25 cellular contexts compared by ENCODE assay signal in genomic region chrX:116384406-116384805, GRCh38. TPM values are rescaled to one million over a fixed set of nuclear protein-coding genes. Genes with fewer than 3 reads are reported as not detected.
"Had no signal": no experiment of that assay in that cellular context is flagged by ENCODE, and none has a peak within 500 bp of the region (broad histone marks: within the 10 kb centered on the region; RNA-seq: fewer than 3 reads in every experiment).

No MANE protein-coding gene starts in this region.

- H3K4me3 ChIP-seq: adrenal gland, lower lobe of right lung, prostate gland, right lobe of liver had no signal

- H3K27me3 ChIP-seq: adrenal gland, right lobe of liver had no signal

- H3K27ac ChIP-seq: adrenal gland, lower lobe of right lung, prostate gland, right lobe of liver, VCaP had no signal

- H3K4me1 Mint-ChIP-seq: central memory CD8-positive, alpha-beta T cell; neural crest cell had no signal

- DNase-seq: activated CD4-positive, alpha-beta T cell treated with anti-CD3 and anti-CD28 coated beads for 1 hour; activated CD4-positive, alpha-beta T cell treated with anti-CD3 and anti-CD28 coated beads, Interleukin-2, amount 50 U/mL, for 48 hours; activated naive CD4-positive, alpha-beta T cell treated with anti-CD3 and anti-CD28 coated beads, Interleukin-2, amount 50 U/mL, for 16 hours; adrenal gland; cortex of kidney; effector CD8-positive, alpha-beta T cell; hypothalamus; kidney glomerular epithelial cell; lower lobe of right lung; right lobe of liver; T-helper 1 cell; T1000 had no signal

- H3K36me3 Mint-ChIP-seq: mesothelial cell of epicardium, type B pancreatic cell had no signal

- H3K36me3 ChIP-seq: adrenal gland, lower lobe of right lung, prostate gland, right lobe of liver had no signal

- ATAC-seq: lower lobe of right lung, right lobe of liver, SK-N-SH treated with all-trans-retinoic acid at 6 μM for 48 hours had no signal

- H3K9me3 Mint-ChIP-seq: neural crest cell; stimulated activated naive CD8-positive, alpha-beta T cell treated with anti-CD3 and anti-CD28 coated beads, Interleukin-15, Interleukin-2, amounts not matched to agents 100 ng/mL and 50 ng/mL, for 24 hours; type B pancreatic cell had no signal

- H3K27me3 Mint-ChIP-seq: central memory CD8-positive, alpha-beta T cell; stimulated activated naive CD8-positive, alpha-beta T cell treated with anti-CD3 and anti-CD28 coated beads, Interleukin-15, Interleukin-2, amounts not matched to agents 100 ng/mL and 50 ng/mL, for 24 hours; type B pancreatic cell had no signal

- H3K4me3 Mint-ChIP-seq: central memory CD8-positive, alpha-beta T cell; mesothelial cell of epicardium; neural crest cell; stimulated activated naive CD8-positive, alpha-beta T cell treated with anti-CD3 and anti-CD28 coated beads, Interleukin-15, Interleukin-2, amounts not matched to agents 100 ng/mL and 50 ng/mL, for 24 hours; type B pancreatic cell had no signal

- H3K9me3 ChIP-seq: adrenal gland, lower lobe of right lung, prostate gland, right lobe of liver had no signal

- H3K4me1 ChIP-seq: adrenal gland, lower lobe of right lung, prostate gland, right lobe of liver had no signal

- H3K27ac Mint-ChIP-seq: mesothelial cell of epicardium; stimulated activated naive CD8-positive, alpha-beta T cell treated with anti-CD3 and anti-CD28 coated beads, Interleukin-15, Interleukin-2, amounts not matched to agents 100 ng/mL and 50 ng/mL, for 24 hours; type B pancreatic cell had no signal

RNA-seq across cellular contexts. Expression of gene SLC6A14, which starts 52.0 kb away (rescaled TPM):
- total RNA-seq: fibroblast of lung, glomerular endothelial cell, myocyte, neural crest cell, osteoblast, right lobe of liver, temporal lobe had no signal
- polyA plus RNA-seq: fibroblast of lung had no signal
